ENCODE assay signal across 14 cellular contexts in the genomic region with DNA sequence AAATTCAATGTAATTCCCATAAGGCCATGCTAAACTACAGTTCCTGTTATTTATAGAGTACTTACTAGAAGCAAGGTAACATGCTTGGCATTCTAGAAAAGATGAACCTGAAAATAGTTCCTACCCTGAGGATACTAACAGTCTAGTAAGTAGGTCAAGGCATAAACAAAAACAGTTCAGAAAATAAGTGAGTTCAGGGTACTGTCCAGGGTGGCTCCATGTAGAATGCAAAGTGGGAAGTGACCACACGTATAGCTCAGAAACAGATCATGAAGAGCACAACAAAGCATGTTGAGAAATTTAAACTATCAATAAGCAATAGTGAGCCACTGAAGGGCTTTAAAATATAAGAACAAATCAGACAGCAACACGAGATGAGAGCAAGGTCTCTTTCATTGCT. TPM values are rescaled to one million over a fixed set of nuclear protein-coding genes. Genes with fewer than 3 reads are reported as not detected.
DNase-seq lines count a peak whose midpoint lies in the region; ATAC-seq, FAIRE-seq and TF ChIP-seq lines count a peak whose summit lies in the region.
"Had no signal": no experiment of that assay in that cellular context is flagged by ENCODE, and none has a peak within 500 bp of the region (broad histone marks: within the 10 kb centered on the region; RNA-seq: fewer than 3 reads in every experiment).

No MANE protein-coding gene starts in this region.

- POLR2A ChIA-PET in A549 (lab: Yijun Ruan, JAX): interaction anchor here (1.2 kb wide), 1 partner anchor 85 kb away, joined by 4 read pairs; no protein-coding TSS in a partner anchor
- POLR2A ChIA-PET in activated naive CD8-positive, alpha-beta T cell treated with anti-CD3 and anti-CD28 coated beads, Interleukin-2, amount 10 ng/mL, durations not matched to agents 7 days and 5 days (lab: Charles Lee): interaction anchor here (0.7 to 1.1 kb wide), 2 partner anchors 47 to 122 kb away, joined by 3 read pairs; a partner anchor contains a TSS

- 80% methylated on average over 2 of the region's 2 CpGs for WGBS in A549 (ENCODE audit: missing lambda C conversion rate)

- peaks cover 46% of the 10 kb centered on the region for H3K4me1 Mint-ChIP-seq in HFFc6 (ENCODE audit: low read depth)
- H3K4me1 Mint-ChIP-seq in activated naive CD8-positive, alpha-beta T cell treated with anti-CD3 and anti-CD28 coated beads, Interleukin-2, amount 10 ng/mL, durations not matched to agents 7 days and 5 days: peaks cover 28% of the 10 kb centered on the region
- H3K4me1 Mint-ChIP-seq in mesothelial cell of epicardium: peaks cover 21% of the 10 kb centered on the region

- TF ChIP-seq CTCF in A549 (IDR thresholded peaks at IDR 0.05) (no peak), HFFc6 (IDR thresholded peaks at IDR 0.05) (no peak), mesothelial cell of epicardium (IDR thresholded peaks at IDR 0.05; ENCODE audit: unreplicated experiment) (no peak), GM20000 (IDR thresholded peaks at IDR 0.05; ENCODE audit: extremely low read depth, missing control alignments) (no peak)

- peak overlapping the region; percentile 96 for H3K4me3 Mint-ChIP-seq in HFFc6
- H3K4me3 Mint-ChIP-seq in activated naive CD8-positive, alpha-beta T cell treated with anti-CD3 and anti-CD28 coated beads, Interleukin-2, amount 10 ng/mL, durations not matched to agents 7 days and 5 days: peak overlapping the region; percentile 30
- peak overlapping the region; percentile 98 for H3K4me3 Mint-ChIP-seq in mesothelial cell of epicardium

- no peak overlapping the region; the same call in 1 of the 2 replicates for H3K27ac Mint-ChIP-seq in HFFc6
- H3K27ac Mint-ChIP-seq in activated naive CD8-positive, alpha-beta T cell treated with anti-CD3 and anti-CD28 coated beads, Interleukin-2, amount 10 ng/mL, durations not matched to agents 7 days and 5 days: peak overlapping the region; percentile 28
- peak overlapping the region; percentile 37 for H3K27ac Mint-ChIP-seq in mesothelial cell of epicardium

- FAIRE-seq in A549 (lab: Jason Lieb, UNC): no peak
- FAIRE-seq: bronchial epithelial cell had no signal

- no peak for TF ChIP-seq EP300 in A549 (IDR thresholded peaks at IDR 0.05)

- H3K4me2 ChIP-seq in A549: peak overlapping the region; percentile 83

- ATAC-seq in A549 (no peak), HG03378 (IDR thresholded peaks at IDR 0.05; ENCODE audit: unreplicated experiment) (no peak)
- ATAC-seq in activated naive CD8-positive, alpha-beta T cell treated with anti-CD3 and anti-CD28 coated beads, Interleukin-2, amount 10 ng/mL, durations not matched to agents 7 days and 5 days (ENCODE audit: low read depth): no peak

- peaks cover 16% of the 10 kb centered on the region for H3K4me1 ChIP-seq in A549

- peaks cover 13% of the 10 kb centered on the region for H3K36me3 Mint-ChIP-seq in HFFc6 (ENCODE audit: low read depth)
- peaks cover 14% of the 10 kb centered on the region for H3K36me3 Mint-ChIP-seq in activated naive CD8-positive, alpha-beta T cell treated with anti-CD3 and anti-CD28 coated beads, Interleukin-2, amount 10 ng/mL, durations not matched to agents 7 days and 5 days
- no peaks in the 10 kb centered on the region for H3K36me3 Mint-ChIP-seq in mesothelial cell of epicardium

- DNase-seq in A549 (ENCODE audit: low read depth in 1 of 2, low spot score in 1 of 2): no peak
- DNase-seq in HFFc6: no peak
- DNase-seq in activated naive CD8-positive, alpha-beta T cell treated with anti-CD3 and anti-CD28 coated beads, Interleukin-2, amount 10 ng/mL, durations not matched to agents 7 days and 5 days: no peak
- no peak for DNase-seq in mesothelial cell of epicardium (ENCODE audit: low spot score in 2 of 2, unreplicated experiment in 2 of 2)
- DNase-seq in EL: no peak
- no peak for DNase-seq in NCI-H748 treated with DMSO at 0.1 percent for 48 hours (lab: John Stamatoyannopoulos, UW)
- DNase-seq in GM20000 (ENCODE audit: low spot score): no peak
- DNase-seq: C1 segment of cervical spinal cord, midbrain, NCI-H1092 treated with DMSO at 0.1 percent for 48 hours, OCI-M1 had no signal

- H3K27me3 Mint-ChIP-seq in HFFc6 (ENCODE audit: insufficient read depth) (no peaks in the 10 kb centered on the region), mesothelial cell of epicardium (ENCODE audit: low read depth) (no peaks in the 10 kb centered on the region)
- H3K27me3 Mint-ChIP-seq in activated naive CD8-positive, alpha-beta T cell treated with anti-CD3 and anti-CD28 coated beads, Interleukin-2, amount 10 ng/mL, durations not matched to agents 7 days and 5 days: no peaks in the 10 kb centered on the region

- H3K27ac ChIP-seq in A549: no peak overlapping the region
- H3K27ac ChIP-seq: thoracic aorta had no signal

- CTCF ChIA-PET in A549 (lab: Yijun Ruan, JAX): interaction anchor here (1.1 kb wide), 1 partner anchor 14 kb away, joined by 5 read pairs; no protein-coding TSS in a partner anchor

- H3K4me3 ChIP-seq in A549: no peak overlapping the region

- H3K9me3 Mint-ChIP-seq in HFFc6: no peaks in the 10 kb centered on the region
- H3K9me3 Mint-ChIP-seq in activated naive CD8-positive, alpha-beta T cell treated with anti-CD3 and anti-CD28 coated beads, Interleukin-2, amount 10 ng/mL, durations not matched to agents 7 days and 5 days: no peaks in the 10 kb centered on the region
- H3K9me3 Mint-ChIP-seq in mesothelial cell of epicardium: no peaks in the 10 kb centered on the region

- no peak for TF ChIP-seq POLR2A in A549 (IDR thresholded peaks at IDR 0.05; ENCODE audit: low read length)

- H3K9me3 ChIP-seq in A549: no peaks in the 10 kb centered on the region
- H3K9me3 ChIP-seq: thoracic aorta had no signal

- TF ChIP-seq RAD21 in A549 (conservative IDR thresholded peaks at IDR 0.05 in 1 of 2, IDR thresholded peaks at IDR 0.05 in 1 of 2): no peak

TF ChIP-seq in A549, 52 proteins besides CTCF, POLR2A, EP300 and RAD21:
- TF ChIP-seq, protein P1, sequence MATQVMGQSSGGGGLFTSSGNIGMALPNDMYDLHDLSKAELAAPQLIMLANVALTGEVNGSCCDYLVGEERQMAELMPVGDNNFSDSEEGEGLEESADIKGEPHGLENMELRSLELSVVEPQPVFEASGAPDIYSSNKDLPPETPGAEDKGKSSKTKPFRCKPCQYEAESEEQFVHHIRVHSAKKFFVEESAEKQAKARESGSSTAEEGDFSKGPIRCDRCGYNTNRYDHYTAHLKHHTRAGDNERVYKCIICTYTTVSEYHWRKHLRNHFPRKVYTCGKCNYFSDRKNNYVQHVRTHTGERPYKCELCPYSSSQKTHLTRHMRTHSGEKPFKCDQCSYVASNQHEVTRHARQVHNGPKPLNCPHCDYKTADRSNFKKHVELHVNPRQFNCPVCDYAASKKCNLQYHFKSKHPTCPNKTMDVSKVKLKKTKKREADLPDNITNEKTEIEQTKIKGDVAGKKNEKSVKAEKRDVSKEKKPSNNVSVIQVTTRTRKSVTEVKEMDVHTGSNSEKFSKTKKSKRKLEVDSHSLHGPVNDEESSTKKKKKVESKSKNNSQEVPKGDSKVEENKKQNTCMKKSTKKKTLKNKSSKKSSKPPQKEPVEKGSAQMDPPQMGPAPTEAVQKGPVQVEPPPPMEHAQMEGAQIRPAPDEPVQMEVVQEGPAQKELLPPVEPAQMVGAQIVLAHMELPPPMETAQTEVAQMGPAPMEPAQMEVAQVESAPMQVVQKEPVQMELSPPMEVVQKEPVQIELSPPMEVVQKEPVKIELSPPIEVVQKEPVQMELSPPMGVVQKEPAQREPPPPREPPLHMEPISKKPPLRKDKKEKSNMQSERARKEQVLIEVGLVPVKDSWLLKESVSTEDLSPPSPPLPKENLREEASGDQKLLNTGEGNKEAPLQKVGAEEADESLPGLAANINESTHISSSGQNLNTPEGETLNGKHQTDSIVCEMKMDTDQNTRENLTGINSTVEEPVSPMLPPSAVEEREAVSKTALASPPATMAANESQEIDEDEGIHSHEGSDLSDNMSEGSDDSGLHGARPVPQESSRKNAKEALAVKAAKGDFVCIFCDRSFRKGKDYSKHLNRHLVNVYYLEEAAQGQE (IDR thresholded peaks at IDR 0.05): peak; percentile 17; the same call in 1 of the 2 replicates
- TF ChIP-seq KDM5A (IDR thresholded peaks at IDR 0.05): no peak

RNA-seq across cellular contexts. Expression of a gene that starts 2.3 kb away (rescaled TPM):
- polyA plus RNA-seq in A549 (2011; rRNA removed) (354 and 378 TPM in 2 replicates), A549 (2017; fragmentation: RNase III; extraction: RNeasy Plus Mini Kit Qiagen cat#74134 plus additional on column Dnase treatment) (275 to 294 TPM (median 290 TPM) in 3 replicates)
- 128 and 189 TPM in 2 replicates for polyA plus RNA-seq in A549 (2012; cell fraction: cytosol; rRNA removed)
- 155 and 161 TPM in 2 replicates for polyA plus RNA-seq in A549 (2012; cell fraction: nucleus; rRNA removed)
- 451 and 495 TPM in 2 replicates for polyA minus RNA-seq in A549 (2011; rRNA and poly(A)+ RNA removed)
- 100 to 1,000 TPM; 370 to 494 (median 430) TPM for total RNA-seq in HFFc6 (2021; fragmentation: NEBNext Ultra II Directional; extraction: Animal tissue kit (Norgen Biotek cat#: 25700))
- 100 to 1,000 TPM; 149 to 154 TPM for total RNA-seq in activated naive CD8-positive, alpha-beta T cell treated with anti-CD3 and anti-CD28 coated beads, Interleukin-2, amount 10 ng/mL, durations not matched to agents 7 days and 5 days
- 237 to 242 TPM (median 241 TPM) in 3 replicates for total RNA-seq in mesothelial cell of epicardium

RNA-seq across cellular contexts. Expression of a gene that starts 47.2 kb away (rescaled TPM):
- polyA plus RNA-seq in A549 (2011; rRNA removed): 75.9 and 79.7 TPM in 2 replicates
- 27.0 and 31.8 TPM in 2 replicates for polyA plus RNA-seq in A549 (2012; cell fraction: cytosol; rRNA removed)
- polyA plus RNA-seq in A549 (2012; cell fraction: nucleus; rRNA removed): 37.6 and 48.7 TPM in 2 replicates
- 44.3 to 51.1 TPM (median 49.4 TPM) in 3 replicates for polyA plus RNA-seq in A549 (2017; fragmentation: RNase III; extraction: RNeasy Plus Mini Kit Qiagen cat#74134 plus additional on column Dnase treatment)
- polyA minus RNA-seq in A549 (2011; rRNA and poly(A)+ RNA removed): 46.4 and 53.1 TPM in 2 replicates
- 10 to 100 TPM; 67.6 to 79.4 (median 69.4) TPM for total RNA-seq in HFFc6 (2021; fragmentation: NEBNext Ultra II Directional; extraction: Animal tissue kit (Norgen Biotek cat#: 25700))
- 100 to 1,000 TPM in 1 of 2 experiments, 10 to 100 TPM in 1; 95.2 to 104 TPM for total RNA-seq in activated naive CD8-positive, alpha-beta T cell treated with anti-CD3 and anti-CD28 coated beads, Interleukin-2, amount 10 ng/mL, durations not matched to agents 7 days and 5 days
- 116 to 133 TPM (median 121 TPM) in 3 replicates for total RNA-seq in mesothelial cell of epicardium

Comparison
In these comparisons a context has a peak if more than half of its experiments do, and no peak if none do; other contexts are left out.
1. H3K4me3 Mint-ChIP-seq: peak in every context shown above with its lines; median percentile 98 in mesothelial cell of epicardium; 96 in HFFc6; 30 in activated naive CD8-positive, alpha-beta T cell treated with anti-CD3 and anti-CD28 coated beads, Interleukin-2, amount 10 ng/mL, durations not matched to agents 7 days and 5 days.